ENCODE assay signal across 15 cellular contexts in the genomic region with DNA sequence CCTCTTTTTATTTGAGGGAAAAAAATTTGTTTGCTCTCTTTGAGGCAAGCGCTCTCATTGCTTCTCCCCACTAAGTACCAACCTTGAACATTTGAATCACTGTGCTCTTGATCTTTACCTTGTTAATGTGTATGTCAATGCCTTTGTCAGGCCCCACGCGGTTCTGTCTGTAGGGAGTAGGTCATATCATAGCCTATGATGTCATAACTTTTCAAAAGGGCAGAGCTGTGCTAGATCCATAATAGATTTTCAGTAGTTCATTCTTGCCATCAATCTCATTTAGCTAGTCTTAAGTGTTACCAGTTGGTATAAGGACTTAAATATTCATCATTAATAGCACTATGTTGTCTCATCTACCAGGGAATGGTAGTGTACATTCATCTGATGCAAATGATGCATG.
"Had no signal": no experiment of that assay in that cellular context is flagged by ENCODE, and none has a peak within 500 bp of the region (broad histone marks: within the 10 kb centered on the region; RNA-seq: fewer than 3 reads in every experiment).

No MANE protein-coding gene starts in this region.

- H3K4me3 ChIP-seq: esophagus muscularis mucosa, hepatocyte, lung, sigmoid colon, skin epidermis had no signal

- H3K36me3 Mint-ChIP-seq: naive thymus-derived CD4-positive, alpha-beta T cell had no signal

- FAIRE-seq: endometrium had no signal

- H3K36me3 ChIP-seq: esophagus muscularis mucosa, sigmoid colon had no signal

- DNase-seq: effector memory CD4-positive, alpha-beta T cell; left colon; left ventricle myocardium superior; naive thymus-derived CD4-positive, alpha-beta T cell; nephron progenitor cell; posterior cingulate gyrus; sigmoid colon; stimulated activated CD4-positive, alpha-beta T cell treated with anti-CD3 and anti-CD28 coated beads, Interleukin-12 subunit alpha, Interleukin-12 subunit beta, amount 100 ng/mL, for 4 hours; stimulated activated CD4-positive, alpha-beta T cell treated with anti-CD3 and anti-CD28 coated beads, Interleukin-2, amount 100 ng/mL, for 48 hours; stimulated activated naive CD4-positive, alpha-beta T cell treated with Interleukin-2 at 50 U/mL for 16 hours had no signal

- H3K27me3 ChIP-seq: esophagus muscularis mucosa, hepatocyte, sigmoid colon had no signal

- H3K4me3 Mint-ChIP-seq: naive thymus-derived CD4-positive, alpha-beta T cell; nephron progenitor cell had no signal

- H3K27ac Mint-ChIP-seq: naive thymus-derived CD4-positive, alpha-beta T cell; nephron progenitor cell had no signal

- H2AFZ ChIP-seq: hepatocyte had no signal

- H3K27ac ChIP-seq: esophagus muscularis mucosa, hepatocyte, sigmoid colon, skin epidermis had no signal

- H3K79me2 ChIP-seq: hepatocyte had no signal

- H3K4me1 Mint-ChIP-seq: naive thymus-derived CD4-positive, alpha-beta T cell had no signal

- H3K9me3 ChIP-seq: esophagus muscularis mucosa, sigmoid colon had no signal

- H3K4me2 ChIP-seq: hepatocyte had no signal
